In genomic region chr4:48578132-48578964, GRCh38 we compare ENCODE assay signal across 8 cellular contexts.
DNase-seq lines count a peak whose midpoint lies in the region; TF ChIP-seq lines count a peak whose summit lies in the region.

No MANE protein-coding gene starts in this region.

- H3K9me3 Mint-ChIP-seq in brain (no peaks in the 10 kb centered on the region), immature natural killer cell (no peaks in the 10 kb centered on the region)

- H3K4me3 Mint-ChIP-seq in brain (no peak overlapping the region), immature natural killer cell (no peak overlapping the region)

- TF ChIP-seq CTCF in NB4 (IDR thresholded peaks at IDR 0.05; ENCODE audit: low read depth, low read length): peak; percentile 82
- peak; percentile 90 to 91 for TF ChIP-seq CTCF in brain (conservative IDR thresholded peaks at IDR 0.05)

- TF ChIP-seq POLR2A in NB4 (IDR thresholded peaks at IDR 0.05; ENCODE audit: extremely low read depth, insufficient read length): no peak

- H3K4me1 Mint-ChIP-seq in brain (no peaks in the 10 kb centered on the region), immature natural killer cell (no peaks in the 10 kb centered on the region)

- peak; percentile 54 for DNase-seq in SIG-M5 treated with dmso at 0.1 percent for 504 hours (lab: John Stamatoyannopoulos, UW; ENCODE audit: unreplicated experiment)
- no peak for DNase-seq in SIG-M5 (lab: John Stamatoyannopoulos, UW)
- peak; percentile 45 for DNase-seq in HEK293T (ENCODE audit: extremely low spot score)
- peak; percentile 76 for DNase-seq in NB4 (ENCODE audit: low read depth)
- peak; percentile 7 to 76 for DNase-seq in SW 1271 (lab: John Stamatoyannopoulos, UW)
- DNase-seq in immature natural killer cell: peak; percentile 32 to 56 (median 50)
- peak in 2 of 3 donors; percentile 23 to 44 for DNase-seq in stimulated activated CD4-positive, alpha-beta T cell treated with anti-CD3 and anti-CD28 coated beads, Interleukin-12 subunit alpha, Interleukin-12 subunit beta, amount 100 ng/mL, for 48 hours (ENCODE audit: low read depth in 2 of 3, low spot score in 1 of 3)

- H3K27me3 Mint-ChIP-seq in brain (no peaks in the 10 kb centered on the region), immature natural killer cell (ENCODE audit: low read depth in 3 of 3) (no peaks in the 10 kb centered on the region)

- H3K27ac Mint-ChIP-seq in brain (peak overlapping the region in 1 of 5 experiments; percentile 38), immature natural killer cell (peak overlapping the region in 3 of 6 donors; percentile 2 to 68 (median 26))

- CTCF ChIA-PET in HEK293T (lab: Yijun Ruan, JAX): interaction anchor here (0.6 to 1.4 kb wide), 7 partner anchors 20 to 384 kb away, joined by 3 to 7 read pairs (median 4); no protein-coding TSS in a partner anchor

- POLR2A ChIA-PET in HEK293T (lab: Yijun Ruan, JAX): no interaction called here

- H3K4me3 ChIP-seq in NB4 (ENCODE audit: low read depth, low read length): no peak overlapping the region

- H3K36me3 Mint-ChIP-seq in brain (peaks cover 27% of the 10 kb centered on the region), immature natural killer cell (peaks cover 9 to 29% (median 12%) of the 10 kb centered on the region in 3 donors)

TF ChIP-seq in HEK293T, 16 proteins besides CTCF, POLR2A, EP300 and RAD21:
- TF ChIP-seq ARNT (IDR thresholded peaks at IDR 0.05) (no peak), FOXA1 (IDR thresholded peaks at IDR 0.05) (no peak), SUZ12 (IDR thresholded peaks at IDR 0.05) (no peak), BHLHE40 (IDR thresholded peaks at IDR 0.05; ENCODE audit: borderline replicate concordance) (no peak), SP1 (IDR thresholded peaks at IDR 0.05) (no peak), NFRKB (IDR thresholded peaks at IDR 0.05) (no peak), FOXM1 (IDR thresholded peaks at IDR 0.05; ENCODE audit: borderline replicate concordance) (no peak)
